8 cellular contexts compared by ENCODE assay signal in the genomic region with DNA sequence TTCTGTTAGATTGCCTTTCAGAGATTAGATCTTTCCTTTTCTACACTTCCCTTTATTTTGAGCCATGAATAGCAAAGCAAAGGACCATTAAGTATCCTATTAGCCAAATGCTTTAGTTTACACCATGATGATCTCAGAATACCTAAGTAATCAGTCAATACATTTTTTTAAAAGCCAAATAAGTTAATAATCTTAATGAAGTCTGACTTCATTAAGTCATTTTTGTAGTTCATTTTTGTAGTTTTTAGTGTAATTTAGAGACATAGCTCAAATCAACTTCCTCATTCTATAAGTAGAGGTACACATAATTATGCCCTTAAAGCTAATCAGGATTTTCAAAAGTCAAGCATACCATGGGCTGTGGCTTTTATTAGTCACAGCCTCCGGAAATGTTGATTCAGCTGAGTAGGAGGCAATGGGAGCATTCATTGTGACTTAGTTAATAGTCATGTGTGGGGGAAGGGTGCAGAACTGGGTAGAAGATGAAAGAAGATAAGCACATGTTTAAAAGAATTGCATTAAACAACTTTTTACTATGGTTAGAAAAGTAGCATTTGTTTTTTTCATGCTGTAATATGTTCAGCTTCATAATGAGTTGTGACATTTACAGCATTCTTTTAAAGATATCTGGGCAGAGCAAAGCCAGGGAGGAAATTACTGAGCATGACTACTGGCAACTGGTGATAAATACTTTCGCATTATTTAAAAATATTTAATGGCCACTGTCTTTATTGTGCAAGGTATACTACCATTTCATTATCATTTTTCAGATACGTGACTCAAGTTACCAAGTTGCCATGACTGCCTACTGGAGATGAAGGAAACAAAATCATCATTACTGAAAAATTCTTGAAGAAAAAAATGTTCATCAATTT.
DNase-seq lines count a peak whose midpoint lies in the region; ATAC-seq and TF ChIP-seq lines count a peak whose summit lies in the region.

No MANE protein-coding gene starts in this region.

- H3K27ac ChIP-seq in DOHH2 (ENCODE audit: low read depth, low read length) (peak overlapping the region; percentile 40), MM.1S (ENCODE audit: low read length) (peak overlapping the region; percentile 77)

- H3K4me1 Mint-ChIP-seq in effector memory CD8-positive, alpha-beta T cell (ENCODE audit: low read depth in 2 of 2), result no peaks in the 10 kb centered on the region

- peak overlapping the region; percentile 53 for H3K4me2 ChIP-seq in DOHH2 (ENCODE audit: low read length)
- H3K4me2 ChIP-seq in MM.1S (ENCODE audit: low read depth, low read length), result peak overlapping the region; percentile 49

- H3K27ac Mint-ChIP-seq in effector memory CD8-positive, alpha-beta T cell, result no peak overlapping the region

- no peaks in the 10 kb centered on the region for H3K9me3 Mint-ChIP-seq in effector memory CD8-positive, alpha-beta T cell

- no peak overlapping the region for H3K4me3 Mint-ChIP-seq in effector memory CD8-positive, alpha-beta T cell

- no peaks in the 10 kb centered on the region for H3K36me3 Mint-ChIP-seq in effector memory CD8-positive, alpha-beta T cell (ENCODE audit: insufficient read depth)

- H2AFZ ChIP-seq in MM.1S (ENCODE audit: low read length) (peak overlapping the region; percentile 12), neuron (ENCODE audit: low read depth, low read length) (peak overlapping the region; percentile 15)

- no peaks in the 10 kb centered on the region for H3K9me2 ChIP-seq in DOHH2 (replicated peaks; ENCODE audit: control insufficient read depth, low read length)
- H3K9me2 ChIP-seq in MM.1S (replicated peaks; ENCODE audit: insufficient read depth, low read length), result no peaks in the 10 kb centered on the region

- H3K4me1 ChIP-seq in DOHH2 (ENCODE audit: control insufficient read depth, low read length) (peaks cover 24% of the 10 kb centered on the region), MM.1S (ENCODE audit: low read length) (peaks cover 38% of the 10 kb centered on the region), neuron (ENCODE audit: insufficient read depth, low read length) (no peaks in the 10 kb centered on the region)

- ATAC-seq in effector memory CD8-positive, alpha-beta T cell (replicated peaks), result peak; percentile 97

- H3K4me3 ChIP-seq in DOHH2 (ENCODE audit: low read length) (peak overlapping the region; percentile 23), MM.1S (ENCODE audit: low read length) (peak overlapping the region; percentile 3; the same call in 1 of the 2 replicates), neuron (ENCODE audit: low read length) (no peak overlapping the region)

- H3K36me3 ChIP-seq in DOHH2 (ENCODE audit: control insufficient read depth, low read length) (no peaks in the 10 kb centered on the region), MM.1S (replicated peaks; ENCODE audit: insufficient read depth, low read length) (no peaks in the 10 kb centered on the region), neuron (ENCODE audit: insufficient read depth, low read length) (no peaks in the 10 kb centered on the region)

- TF ChIP-seq CTCF in DOHH2 (IDR thresholded peaks at IDR 0.05; ENCODE audit: low read depth, low read length, poor library complexity, severe bottlenecking), result no peak
- no peak for TF ChIP-seq CTCF in MM.1S (IDR thresholded peaks at IDR 0.05; ENCODE audit: low read length)

- H3K9ac ChIP-seq in MM.1S (ENCODE audit: low read length), result peak overlapping the region; percentile 20

- peaks cover 2% of the 10 kb centered on the region for H3K27me3 ChIP-seq in DOHH2 (ENCODE audit: control insufficient read depth, low read length)
- no peaks in the 10 kb centered on the region for H3K27me3 ChIP-seq in MM.1S (replicated peaks; ENCODE audit: insufficient read depth, low read length)
- H3K27me3 ChIP-seq in neuron (ENCODE audit: insufficient read depth, low read length), result no peaks in the 10 kb centered on the region

- H3K9me3 ChIP-seq in DOHH2 (ENCODE audit: control insufficient read depth, insufficient read depth, low read length), result no peaks in the 10 kb centered on the region
- no peaks in the 10 kb centered on the region for H3K9me3 ChIP-seq in MM.1S (replicated peaks; ENCODE audit: insufficient read depth, low read length)
- no peaks in the 10 kb centered on the region for H3K9me3 ChIP-seq in neuron (ENCODE audit: low read length)

- peaks cover 7 to 9% of the 10 kb centered on the region in 2 donors for H3K27me3 Mint-ChIP-seq in effector memory CD8-positive, alpha-beta T cell

- peak; percentile 30 for DNase-seq in GOT3 (lab: John Stamatoyannopoulos, UW)
- DNase-seq in MM.1S, result peak; percentile 97
- peak; percentile 43 for DNase-seq in activated CD4-positive, CD25-positive, alpha-beta regulatory T cell treated with anti-CD3 and anti-CD28 coated beads, Interleukin-2, amount 50 U/mL, for 72 hours
- DNase-seq in effector memory CD8-positive, alpha-beta T cell, result peak; percentile 10 to 18 (median 13)
- DNase-seq in HK-2 (ENCODE audit: unreplicated experiment), result no peak
- DNase-seq in HuH-7 (ENCODE audit: low spot score), result no peak

- H4K20me1 ChIP-seq in DOHH2 (ENCODE audit: control insufficient read depth, insufficient read depth, low read depth, low read length), result no peaks in the 10 kb centered on the region
- H4K20me1 ChIP-seq in MM.1S (ENCODE audit: insufficient read depth, low read length), result no peaks in the 10 kb centered on the region

- H3K79me2 ChIP-seq in DOHH2 (ENCODE audit: control insufficient read depth, low read length) (no peaks in the 10 kb centered on the region), MM.1S (ENCODE audit: low read length) (no peaks in the 10 kb centered on the region)

- peaks cover 8% of the 10 kb centered on the region for H3F3A ChIP-seq in DOHH2 (ENCODE audit: control insufficient read depth, insufficient read depth)
- H3F3A ChIP-seq in MM.1S (ENCODE audit: insufficient read depth, low read length), result peaks cover 7% of the 10 kb centered on the region; the same call in 1 of the 2 replicates

Comparison
In these comparisons a context has a peak if more than half of its experiments do, and no peak if none do; other contexts are left out.
1. DNase-seq: peak in GOT3 (single experiment), MM.1S (single experiment), activated CD4-positive, CD25-positive, alpha-beta regulatory T cell treated with anti-CD3 and anti-CD28 coated beads, Interleukin-2, amount 50 U/mL, for 72 hours (single experiment) and effector memory CD8-positive, alpha-beta T cell (3 of 3); none in HK-2 (single experiment) and HuH-7 (single experiment).